2 cellular contexts compared by ENCODE assay signal in the genomic region with DNA sequence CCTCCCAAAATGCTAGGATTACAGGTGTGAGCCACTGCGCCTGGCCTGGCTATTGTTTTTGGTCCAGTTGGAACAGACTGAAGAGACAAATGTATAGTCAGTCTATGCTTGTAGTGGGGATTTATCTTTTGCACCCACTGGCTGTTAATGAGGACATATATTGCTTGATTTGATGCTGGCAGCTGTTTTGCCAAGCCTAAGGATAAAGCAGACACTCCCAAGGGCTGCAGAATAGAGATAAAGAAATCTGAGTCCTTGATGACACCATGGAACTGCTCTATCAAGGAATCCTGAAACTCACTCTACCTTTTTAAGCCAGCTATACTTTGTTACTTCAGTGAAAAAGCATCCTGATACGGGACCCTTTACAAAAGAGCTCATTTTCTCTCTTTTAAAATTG.
A peak's percentile ranks its signal among the peaks of the same experiment; 100 is the strongest.
TF ChIP-seq lines count a peak whose summit lies in the region.

No MANE protein-coding gene starts in this region.

TF ChIP-seq in K562, 482 proteins besides CTCF, POLR2A, EP300 and RAD21 (continues in another document):
- peak; percentile 95 for TF ChIP-seq HDAC2 (IDR thresholded peaks at IDR 0.05)
- TF ChIP-seq GATAD2B (IDR thresholded peaks at IDR 0.05; ENCODE audit: borderline replicate concordance), result no peak
- TF ChIP-seq HMG20A (CRISPR knock-in tag; conservative IDR thresholded peaks at IDR 0.05), result 0 out of 2 replicates have a peak, but pooled peaks have one; percentile 59
- peak; percentile 97 for TF ChIP-seq KDM1A (IDR thresholded peaks at IDR 0.05)
- 0 out of 2 replicates have a peak, but pooled peaks have one; percentile 17 for TF ChIP-seq CC2D1A (IDR thresholded peaks at IDR 0.05)
- TF ChIP-seq ZNF589 (CRISPR knock-in tag; IDR thresholded peaks at IDR 0.05; ENCODE audit: low read depth), result peak; percentile 61; the same call in 1 of the 2 replicates
- no peak for TF ChIP-seq BDP1 (IDR thresholded peaks at IDR 0.05; ENCODE audit: insufficient read depth, insufficient read length)
- no peak for TF ChIP-seq IFI16 (CRISPR knock-in tag; IDR thresholded peaks at IDR 0.05)
- no peak for TF ChIP-seq MXI1 (IDR thresholded peaks at IDR 0.05; ENCODE audit: low read depth, low read length)
- TF ChIP-seq DMBX1 (CRISPR knock-in tag; IDR thresholded peaks at IDR 0.05; ENCODE audit: borderline replicate concordance), result no peak
- TF ChIP-seq HDAC8 (tag; IDR thresholded peaks at IDR 0.05), result no peak
- no peak for TF ChIP-seq CCAR2 (IDR thresholded peaks at IDR 0.05; ENCODE audit: low read depth, low read length)
- TF ChIP-seq NR4A1 (CRISPR knock-in tag; IDR thresholded peaks at IDR 0.05), result no peak
- 0 out of 2 replicates have a peak, but pooled peaks have one; percentile 52 for TF ChIP-seq NR4A1 (tag; IDR thresholded peaks at IDR 0.05)
- peak; percentile 93 for TF ChIP-seq TAL1 (IDR thresholded peaks at IDR 0.05)
- TF ChIP-seq, protein P1, sequence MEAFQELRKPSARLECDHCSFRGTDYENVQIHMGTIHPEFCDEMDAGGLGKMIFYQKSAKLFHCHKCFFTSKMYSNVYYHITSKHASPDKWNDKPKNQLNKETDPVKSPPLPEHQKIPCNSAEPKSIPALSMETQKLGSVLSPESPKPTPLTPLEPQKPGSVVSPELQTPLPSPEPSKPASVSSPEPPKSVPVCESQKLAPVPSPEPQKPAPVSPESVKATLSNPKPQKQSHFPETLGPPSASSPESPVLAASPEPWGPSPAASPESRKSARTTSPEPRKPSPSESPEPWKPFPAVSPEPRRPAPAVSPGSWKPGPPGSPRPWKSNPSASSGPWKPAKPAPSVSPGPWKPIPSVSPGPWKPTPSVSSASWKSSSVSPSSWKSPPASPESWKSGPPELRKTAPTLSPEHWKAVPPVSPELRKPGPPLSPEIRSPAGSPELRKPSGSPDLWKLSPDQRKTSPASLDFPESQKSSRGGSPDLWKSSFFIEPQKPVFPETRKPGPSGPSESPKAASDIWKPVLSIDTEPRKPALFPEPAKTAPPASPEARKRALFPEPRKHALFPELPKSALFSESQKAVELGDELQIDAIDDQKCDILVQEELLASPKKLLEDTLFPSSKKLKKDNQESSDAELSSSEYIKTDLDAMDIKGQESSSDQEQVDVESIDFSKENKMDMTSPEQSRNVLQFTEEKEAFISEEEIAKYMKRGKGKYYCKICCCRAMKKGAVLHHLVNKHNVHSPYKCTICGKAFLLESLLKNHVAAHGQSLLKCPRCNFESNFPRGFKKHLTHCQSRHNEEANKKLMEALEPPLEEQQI (IDR thresholded peaks at IDR 0.05), result no peak
- peak; percentile 52 for TF ChIP-seq CCNT2 (IDR thresholded peaks at IDR 0.05; ENCODE audit: borderline replicate concordance, extremely low read depth, insufficient read length, low read depth, low read length)
- no peak for TF ChIP-seq MEF2A (IDR thresholded peaks at IDR 0.05; ENCODE audit: control insufficient read depth, low read depth, low read length)
- TF ChIP-seq NCOR1 (IDR thresholded peaks at IDR 0.05), result peak; percentile 88
- peak; percentile 94 to 99 for TF ChIP-seq RCOR1 (IDR thresholded peaks at IDR 0.05; ENCODE audit: borderline replicate concordance in 1 of 2, low read depth in 2 of 2, low read length in 2 of 2)
- TF ChIP-seq ZNF121 (CRISPR knock-in tag; conservative IDR thresholded peaks at IDR 0.05), result no peak
- TF ChIP-seq HIVEP1 (CRISPR knock-in tag; IDR thresholded peaks at IDR 0.05), result no peak
- TF ChIP-seq, protein P2, sequence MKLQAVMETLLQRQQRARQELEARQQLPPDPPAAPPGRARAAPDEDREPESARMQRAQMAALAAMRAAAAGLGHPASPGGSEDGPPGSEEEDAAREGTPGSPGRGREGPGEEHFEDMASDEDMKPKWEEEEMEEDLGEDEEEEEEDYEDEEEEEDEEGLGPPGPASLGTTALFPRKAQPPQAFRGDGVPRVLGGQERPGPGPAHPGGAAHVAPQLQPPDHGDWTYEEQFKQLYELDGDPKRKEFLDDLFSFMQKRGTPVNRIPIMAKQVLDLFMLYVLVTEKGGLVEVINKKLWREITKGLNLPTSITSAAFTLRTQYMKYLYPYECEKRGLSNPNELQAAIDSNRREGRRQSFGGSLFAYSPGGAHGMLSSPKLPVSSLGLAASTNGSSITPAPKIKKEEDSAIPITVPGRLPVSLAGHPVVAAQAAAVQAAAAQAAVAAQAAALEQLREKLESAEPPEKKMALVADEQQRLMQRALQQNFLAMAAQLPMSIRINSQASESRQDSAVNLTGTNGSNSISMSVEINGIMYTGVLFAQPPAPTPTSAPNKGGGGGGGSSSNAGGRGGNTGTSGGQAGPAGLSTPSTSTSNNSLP (IDR thresholded peaks at IDR 0.05; ENCODE audit: borderline replicate concordance, low read depth, low read length), result peak; percentile 64; the same call in 1 of the 2 replicates
- peak in 1 of 2 experiments; percentile 64; a peak in 2 of 4 replicates for TF ChIP-seq TBL1XR1 (IDR thresholded peaks at IDR 0.05; ENCODE audit: low read length in 2 of 2)
- no peak for TF ChIP-seq DDX20 (tag; IDR thresholded peaks at IDR 0.05; ENCODE audit: low read depth)
- TF ChIP-seq, protein P3, sequence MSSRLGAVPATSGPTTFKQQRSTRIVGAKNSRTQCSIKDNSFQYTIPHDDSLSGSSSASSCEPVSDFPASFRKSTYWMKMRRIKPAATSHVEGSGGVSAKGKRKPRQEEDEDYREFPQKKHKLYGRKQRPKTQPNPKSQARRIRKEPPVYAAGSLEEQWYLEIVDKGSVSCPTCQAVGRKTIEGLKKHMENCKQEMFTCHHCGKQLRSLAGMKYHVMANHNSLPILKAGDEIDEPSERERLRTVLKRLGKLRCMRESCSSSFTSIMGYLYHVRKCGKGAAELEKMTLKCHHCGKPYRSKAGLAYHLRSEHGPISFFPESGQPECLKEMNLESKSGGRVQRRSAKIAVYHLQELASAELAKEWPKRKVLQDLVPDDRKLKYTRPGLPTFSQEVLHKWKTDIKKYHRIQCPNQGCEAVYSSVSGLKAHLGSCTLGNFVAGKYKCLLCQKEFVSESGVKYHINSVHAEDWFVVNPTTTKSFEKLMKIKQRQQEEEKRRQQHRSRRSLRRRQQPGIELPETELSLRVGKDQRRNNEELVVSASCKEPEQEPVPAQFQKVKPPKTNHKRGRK (tag; IDR thresholded peaks at IDR 0.05), result no peak
- TF ChIP-seq SOX6 (IDR thresholded peaks at IDR 0.05), result peak; percentile 82
- no peak for TF ChIP-seq ZBTB7A (IDR thresholded peaks at IDR 0.05; ENCODE audit: borderline replicate concordance, control insufficient read depth, low read depth, low read length)
- no peak for TF ChIP-seq RBM14 (IDR thresholded peaks at IDR 0.05; ENCODE audit: borderline replicate concordance, insufficient read depth, low read depth, low read length)
- peak; percentile 34 for TF ChIP-seq POLR2B (IDR thresholded peaks at IDR 0.05; ENCODE audit: low read depth, partially characterized antibody)
- peak; percentile 64; the same call in 1 of the 2 replicates for TF ChIP-seq SMARCA4 (IDR thresholded peaks at IDR 0.05)
- peak; percentile 91 for TF ChIP-seq TEAD4 (IDR thresholded peaks at IDR 0.05; ENCODE audit: low read length)
- no peak for TF ChIP-seq TEAD4 (CRISPR knock-in tag; IDR thresholded peaks at IDR 0.05; ENCODE audit: borderline replicate concordance)

TF ChIP-seq in WTC11, 78 proteins besides CTCF, POLR2A, EP300 and RAD21:
- TF ChIP-seq, protein P4, sequence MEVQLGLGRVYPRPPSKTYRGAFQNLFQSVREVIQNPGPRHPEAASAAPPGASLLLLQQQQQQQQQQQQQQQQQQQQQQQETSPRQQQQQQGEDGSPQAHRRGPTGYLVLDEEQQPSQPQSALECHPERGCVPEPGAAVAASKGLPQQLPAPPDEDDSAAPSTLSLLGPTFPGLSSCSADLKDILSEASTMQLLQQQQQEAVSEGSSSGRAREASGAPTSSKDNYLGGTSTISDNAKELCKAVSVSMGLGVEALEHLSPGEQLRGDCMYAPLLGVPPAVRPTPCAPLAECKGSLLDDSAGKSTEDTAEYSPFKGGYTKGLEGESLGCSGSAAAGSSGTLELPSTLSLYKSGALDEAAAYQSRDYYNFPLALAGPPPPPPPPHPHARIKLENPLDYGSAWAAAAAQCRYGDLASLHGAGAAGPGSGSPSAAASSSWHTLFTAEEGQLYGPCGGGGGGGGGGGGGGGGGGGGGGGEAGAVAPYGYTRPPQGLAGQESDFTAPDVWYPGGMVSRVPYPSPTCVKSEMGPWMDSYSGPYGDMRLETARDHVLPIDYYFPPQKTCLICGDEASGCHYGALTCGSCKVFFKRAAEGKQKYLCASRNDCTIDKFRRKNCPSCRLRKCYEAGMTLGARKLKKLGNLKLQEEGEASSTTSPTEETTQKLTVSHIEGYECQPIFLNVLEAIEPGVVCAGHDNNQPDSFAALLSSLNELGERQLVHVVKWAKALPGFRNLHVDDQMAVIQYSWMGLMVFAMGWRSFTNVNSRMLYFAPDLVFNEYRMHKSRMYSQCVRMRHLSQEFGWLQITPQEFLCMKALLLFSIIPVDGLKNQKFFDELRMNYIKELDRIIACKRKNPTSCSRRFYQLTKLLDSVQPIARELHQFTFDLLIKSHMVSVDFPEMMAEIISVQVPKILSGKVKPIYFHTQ (CRISPR knock-in tag; IDR thresholded peaks at IDR 0.05), result no peak
TF ChIP-seq in WTC11: peak in this region for 0.
